Comparison of ENCODE assay signal across 8 cellular contexts in the genomic region with DNA sequence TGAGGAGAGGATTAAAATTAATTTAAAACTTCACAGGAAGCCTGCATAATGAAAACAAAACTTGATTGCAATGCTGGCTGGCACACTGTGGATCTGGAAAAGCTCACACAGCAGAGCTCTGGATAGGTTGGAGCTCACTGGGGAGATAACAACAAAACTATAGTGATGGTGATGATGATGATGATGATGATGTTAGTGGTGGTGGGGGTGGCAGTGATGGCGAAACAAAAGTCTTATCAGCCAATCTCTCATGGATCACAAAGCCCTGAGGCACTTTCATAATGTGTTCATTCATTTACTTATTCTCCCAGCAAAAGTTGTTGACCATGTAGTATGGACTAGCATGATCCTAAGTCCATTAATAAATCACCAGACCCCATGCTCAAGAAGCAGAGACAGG.
"Had no signal": no experiment of that assay in that cellular context is flagged by ENCODE, and none has a peak within 500 bp of the region (broad histone marks: within the 10 kb centered on the region; RNA-seq: fewer than 3 reads in every experiment).

No MANE protein-coding gene starts in this region.

- ATAC-seq: GM12878 had no signal

- H3K4me3 ChIP-seq: GM12878 had no signal

- DNase-seq: GDM1, GF-D8 had no signal

- FAIRE-seq: G401.6, GM12878, GM12891, GM12892, GM18507, GM19239 had no signal
